In the genomic region with DNA sequence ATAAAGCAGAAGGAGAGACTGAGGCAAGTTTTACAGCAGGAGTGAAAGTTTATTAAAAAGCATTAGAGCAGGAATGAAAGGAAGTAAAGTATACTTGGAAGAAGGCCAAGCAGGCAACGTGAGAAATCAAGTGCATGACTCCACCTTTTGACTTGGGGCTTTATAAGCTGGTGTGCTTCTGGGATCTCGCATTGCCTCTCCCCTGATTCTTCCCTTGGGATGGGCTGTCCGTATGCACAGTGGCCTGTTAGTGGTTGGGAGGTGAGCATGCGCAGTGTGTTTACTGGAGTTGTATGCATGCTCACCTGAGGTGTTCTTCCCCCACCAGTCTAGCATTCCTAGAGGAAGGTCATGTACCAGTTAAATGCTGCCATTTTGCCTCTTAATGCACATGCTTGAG, we compare ENCODE assay signal across 1 cellular context.
TF ChIP-seq lines count a peak whose summit lies in the region.

No MANE protein-coding gene starts in this region.

TF ChIP-seq in K562, 482 proteins besides CTCF, POLR2A, EP300 and RAD21:
- TF ChIP-seq ZC3H11A (IDR thresholded peaks at IDR 0.05; ENCODE audit: low read depth, low read length) (no peak), ZNF217 (CRISPR knock-in tag; IDR thresholded peaks at IDR 0.05) (no peak), NRF1 (conservative IDR thresholded peaks at IDR 0.05 in 1 of 2, IDR thresholded peaks at IDR 0.05 in 1 of 2) (peak; percentile 68 to 72)
